In the genomic region with DNA sequence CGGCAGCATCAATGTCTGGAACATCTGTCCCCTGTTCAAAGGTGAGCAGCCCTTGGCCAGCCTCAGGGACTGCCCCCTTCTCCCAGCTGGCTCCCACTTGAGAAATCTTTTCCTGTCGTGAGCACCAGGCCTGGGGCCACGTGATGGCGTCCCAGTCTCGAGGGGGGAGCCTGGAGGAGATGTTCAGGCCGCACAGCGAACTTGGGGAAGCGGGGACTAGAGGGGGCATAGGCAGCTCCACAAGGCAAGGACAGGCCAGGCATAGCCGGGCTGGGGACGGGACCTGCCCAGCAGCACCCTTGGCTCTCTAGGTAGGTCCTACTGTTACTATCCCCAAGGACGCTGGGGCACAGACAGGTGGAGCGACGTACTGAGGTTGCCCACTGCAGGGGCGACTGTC, we compare ENCODE assay signal across 18 cellular contexts. TPM values are rescaled to one million over a fixed set of nuclear protein-coding genes. Genes with fewer than 3 reads are reported as not detected.
DNase-seq lines count a peak whose midpoint lies in the region; ATAC-seq and TF ChIP-seq lines count a peak whose summit lies in the region.
"Had no signal": no experiment of that assay in that cellular context is flagged by ENCODE, and none has a peak within 500 bp of the region (broad histone marks: within the 10 kb centered on the region; RNA-seq: fewer than 3 reads in every experiment).

No MANE protein-coding gene starts in this region.

- peak overlapping the region; percentile 87 for H3K27ac ChIP-seq in left ventricle myocardium inferior (replicated peaks)
- H3K27ac ChIP-seq in mammary epithelial cell (ENCODE audit: insufficient read depth, low read depth, low read length) = no peak overlapping the region
- H3K27ac ChIP-seq in temporal lobe (ENCODE audit: low read depth, low read length) = peak overlapping the region; percentile 83
- no peak overlapping the region for H3K27ac ChIP-seq in PC-9
- H3K27ac ChIP-seq: A549 had no signal

- no peaks in the 10 kb centered on the region for H3K36me3 ChIP-seq in left ventricle myocardium inferior
- H3K36me3 ChIP-seq in mammary epithelial cell (ENCODE audit: insufficient read depth, low read length) = peaks cover 2% of the 10 kb centered on the region
- H3K36me3 ChIP-seq in PC-9 (ENCODE audit: low read depth) = no peaks in the 10 kb centered on the region

- no peak overlapping the region for H3K27ac Mint-ChIP-seq in nephron
- H3K27ac Mint-ChIP-seq: activated CD4-positive, alpha-beta T cell treated with anti-CD3 and anti-CD28 coated beads, Interleukin-2, amount 10 ng/mL, durations not matched to agents 24 days and 14 days had no signal

- peaks cover 7% of the 10 kb centered on the region for H3K4me1 Mint-ChIP-seq in nephron
- H3K4me1 Mint-ChIP-seq: activated CD4-positive, alpha-beta T cell treated with anti-CD3 and anti-CD28 coated beads, Interleukin-2, amount 10 ng/mL, durations not matched to agents 24 days and 14 days had no signal

- H3K27me3 ChIP-seq in left ventricle myocardium inferior (ENCODE audit: low read depth) (no peaks in the 10 kb centered on the region), mammary epithelial cell (ENCODE audit: insufficient read depth, low read length) (no peaks in the 10 kb centered on the region), PC-9 (ENCODE audit: insufficient read depth, low read depth) (no peaks in the 10 kb centered on the region)
- H3K27me3 ChIP-seq: tibial artery had no signal

- DNase-seq in left ventricle myocardium inferior (no peak), Right ventricle myocardium inferior (ENCODE audit: missing footprints) (no peak), mammary epithelial cell (no peak), PC-9 (no peak), NCI-H69 (lab: John Stamatoyannopoulos, UW) (no peak)
- DNase-seq: activated CD4-positive, alpha-beta T cell treated with anti-CD3 and anti-CD28 coated beads, Interleukin-2, amount 10 ng/mL, durations not matched to agents 24 days and 14 days; amygdala; C1 segment of cervical spinal cord; DMS153; GF-D8; MM.1S; NCI-H82; tibial artery had no signal

- H3K79me2 ChIP-seq in mammary epithelial cell (ENCODE audit: insufficient read depth, low read length) (peaks cover 34% of the 10 kb centered on the region), PC-9 (ENCODE audit: low read depth) (no peaks in the 10 kb centered on the region)

- H3K4me1 ChIP-seq in left ventricle myocardium inferior = peaks cover 22% of the 10 kb centered on the region
- peaks cover 7% of the 10 kb centered on the region for H3K4me1 ChIP-seq in mammary epithelial cell (ENCODE audit: insufficient read depth, low read length)
- no peaks in the 10 kb centered on the region for H3K4me1 ChIP-seq in PC-9 (replicated peaks; ENCODE audit: insufficient read depth)

- no peaks in the 10 kb centered on the region for H3K9me2 ChIP-seq in PC-9 (ENCODE audit: insufficient read depth)

- no peaks in the 10 kb centered on the region for H3K36me3 Mint-ChIP-seq in nephron (ENCODE audit: low read depth)

- no peaks in the 10 kb centered on the region for H3F3A ChIP-seq in PC-9 (ENCODE audit: insufficient read depth, low read depth)

- H3K9me3 ChIP-seq in left ventricle myocardium inferior (replicated peaks) (no peaks in the 10 kb centered on the region), mammary epithelial cell (replicated peaks; ENCODE audit: insufficient read depth, low read length) (no peaks in the 10 kb centered on the region), PC-9 (ENCODE audit: insufficient read depth, low read depth) (no peaks in the 10 kb centered on the region)
- H3K9me3 ChIP-seq: A549, tibial artery had no signal

- intact Hi-C loops in left ventricle myocardium inferior (cut with micrococcal nuclease) = no loop called here
- intact Hi-C loops in Right ventricle myocardium inferior (cut with DNase I) = no loop called here
- intact Hi-C loops in mammary epithelial cell (cut with micrococcal nuclease) = no loop called here
- intact Hi-C loops in PC-9 (cut with micrococcal nuclease; ENCODE audit: unreplicated experiment) = no loop called here

- POLR2A ChIA-PET in PC-9 (lab: Charles Lee; ENCODE audit: unreplicated experiment) = no interaction called here

- WGBS in mammary epithelial cell (ENCODE audit: low coverage, missing lambda C conversion rate) = 84% methylated on average over 5 of the region's 14 CpGs

- CTCF ChIA-PET in mammary epithelial cell (lab: Charles Lee; ENCODE audit: low non-redundant PET) = no interaction called here
- CTCF ChIA-PET in PC-9 (lab: Charles Lee) = no interaction called here

- H3K9ac ChIP-seq in mammary epithelial cell (ENCODE audit: insufficient read depth, low read length) = no peak overlapping the region

- H3K4me3 ChIP-seq in left ventricle myocardium inferior = peak overlapping the region; percentile 66
- no peak overlapping the region for H3K4me3 ChIP-seq in mammary epithelial cell (replicated peaks in 1 of 3; ENCODE audit: insufficient read depth in 1 of 3, low read depth in 2 of 3, low read length in 3 of 3)
- H3K4me3 ChIP-seq in PC-9 = no peak overlapping the region
- H3K4me3 ChIP-seq: A549, GM12878 had no signal

- no peak overlapping the region for H2AFZ ChIP-seq in mammary epithelial cell (ENCODE audit: low read depth, low read length)
- H2AFZ ChIP-seq in PC-9 = no peak overlapping the region

- dilution Hi-C loops in mammary epithelial cell (cut with HindIII; ENCODE audit: low sequenced_read_pairs) = no loop called here

- peak overlapping the region; percentile 63 to 80 (median 76) for H3K4me3 Mint-ChIP-seq in nephron
- H3K4me3 Mint-ChIP-seq: activated CD4-positive, alpha-beta T cell treated with anti-CD3 and anti-CD28 coated beads, Interleukin-2, amount 10 ng/mL, durations not matched to agents 24 days and 14 days had no signal

- TF ChIP-seq CTCF in left ventricle myocardium inferior (IDR thresholded peaks at IDR 0.05; ENCODE audit: borderline replicate concordance) (no peak), mammary epithelial cell (conservative IDR thresholded peaks at IDR 0.05 in 1 of 2, IDR thresholded peaks at IDR 0.05 in 1 of 2; ENCODE audit: extremely low read depth in 1 of 2, insufficient read depth in 1 of 2, low read depth in 1 of 2, low read length in 2 of 2) (no peak), nephron (IDR thresholded peaks at IDR 0.05; ENCODE audit: unreplicated experiment in 3 of 3) (no peak), PC-9 (conservative IDR thresholded peaks at IDR 0.05) (no peak)

- in situ Hi-C loops in mammary epithelial cell (cut with MboI; ENCODE audit: low sequenced_read_pairs in 2 of 2) = no loop called here

- peaks cover 6% of the 10 kb centered on the region for H3K9me3 Mint-ChIP-seq in nephron
- H3K9me3 Mint-ChIP-seq: activated CD4-positive, alpha-beta T cell treated with anti-CD3 and anti-CD28 coated beads, Interleukin-2, amount 10 ng/mL, durations not matched to agents 24 days and 14 days had no signal

- no peak for ATAC-seq in Right ventricle myocardium inferior
- ATAC-seq in HG03442 (IDR thresholded peaks at IDR 0.05; ENCODE audit: unreplicated experiment) = no peak
- ATAC-seq: GM12878 had no signal

- peak overlapping the region; percentile 86 for H3K4me2 ChIP-seq in mammary epithelial cell (ENCODE audit: insufficient read depth, low read depth, low read length)
- H3K4me2 ChIP-seq in PC-9 = no peak overlapping the region
- H3K4me2 ChIP-seq: A549 had no signal

- BruUV-seq in mammary epithelial cell (replicated peaks; lab: Mats Ljungman, UMichigan) (no TSS peak), PC-9 (replicated peaks; lab: Mats Ljungman, UMichigan) (no TSS peak)

- H4K20me1 ChIP-seq in mammary epithelial cell (ENCODE audit: insufficient read depth, low read length) (no peaks in the 10 kb centered on the region), PC-9 (ENCODE audit: insufficient read depth) (no peaks in the 10 kb centered on the region)

- no peaks in the 10 kb centered on the region for H3K27me3 Mint-ChIP-seq in nephron (ENCODE audit: low read depth)

RNA-seq across cellular contexts. Expression of gene SLC6A8, which starts 2.7 kb away (rescaled TPM):
- total RNA-seq in left ventricle myocardium inferior (229 TPM), Right ventricle myocardium inferior (178 TPM), mammary epithelial cell (10 to 100 TPM; 20.5 to 99.2 TPM), temporal lobe (13.8 TPM), PC-9 (2021) (37.6 and 40.5 TPM in 2 replicates)
- 82.3 TPM for polyA plus RNA-seq in mammary epithelial cell
- polyA minus RNA-seq in mammary epithelial cell = 178 TPM

RNA-seq across cellular contexts. Expression of gene PNCK, which starts 16.9 kb away (rescaled TPM):
- 6.1 TPM for total RNA-seq in left ventricle myocardium inferior
- total RNA-seq in Right ventricle myocardium inferior = 11.3 TPM
- total RNA-seq in mammary epithelial cell = 1 to 10 TPM; 1.2 to 1.7 TPM
- polyA plus RNA-seq in mammary epithelial cell = 0.39 TPM
- not detected for polyA minus RNA-seq in mammary epithelial cell
- 27.3 TPM for total RNA-seq in temporal lobe
- total RNA-seq in PC-9 (2021) = 1.0 and 4.4 TPM in 2 replicates

RNA-seq across cellular contexts. Expression of gene BCAP31, which starts 33.7 kb away (rescaled TPM):
- total RNA-seq in left ventricle myocardium inferior (80.8 TPM), Right ventricle myocardium inferior (98.5 TPM), mammary epithelial cell (100 to 1,000 TPM; 156 to 277 TPM), temporal lobe (44.3 TPM), PC-9 (2021) (522 and 541 TPM in 2 replicates)
- polyA plus RNA-seq in mammary epithelial cell = 256 TPM
- polyA minus RNA-seq in mammary epithelial cell = 371 TPM

RNA-seq across cellular contexts. Expression of gene ABCD1, which starts 34.2 kb away (rescaled TPM):
- total RNA-seq in left ventricle myocardium inferior = 16.0 TPM
- 16.4 TPM for total RNA-seq in Right ventricle myocardium inferior
- total RNA-seq in mammary epithelial cell = 1 to 10 TPM; 4.0 to 5.7 TPM
- 1.7 TPM for polyA plus RNA-seq in mammary epithelial cell
- polyA minus RNA-seq in mammary epithelial cell = 22.6 TPM
- 3.4 TPM for total RNA-seq in temporal lobe
- total RNA-seq in PC-9 (2021) = 40.0 and 44.9 TPM in 2 replicates

RNA-seq across cellular contexts. Expression of gene DUSP9, which starts 43.5 kb away (rescaled TPM):
- total RNA-seq in left ventricle myocardium inferior (not detected), Right ventricle myocardium inferior (0.19 TPM), mammary epithelial cell (under 1 TPM; 0.50 to 0.64 TPM), temporal lobe (1.7 TPM), PC-9 (2021) (1.3 and 1.8 TPM in 2 replicates)
- polyA plus RNA-seq in mammary epithelial cell = 0.59 TPM
- 1.1 TPM for polyA minus RNA-seq in mammary epithelial cell
- polyA plus RNA-seq: GM12878 had no signal

Comparison
In these comparisons a context has a peak if more than half of its experiments do, and no peak if none do; other contexts are left out.
1. H3K27ac ChIP-seq: peak in left ventricle myocardium inferior (single experiment) and temporal lobe (single experiment); none in mammary epithelial cell (single experiment) and PC-9 (single experiment).